In the genomic region with DNA sequence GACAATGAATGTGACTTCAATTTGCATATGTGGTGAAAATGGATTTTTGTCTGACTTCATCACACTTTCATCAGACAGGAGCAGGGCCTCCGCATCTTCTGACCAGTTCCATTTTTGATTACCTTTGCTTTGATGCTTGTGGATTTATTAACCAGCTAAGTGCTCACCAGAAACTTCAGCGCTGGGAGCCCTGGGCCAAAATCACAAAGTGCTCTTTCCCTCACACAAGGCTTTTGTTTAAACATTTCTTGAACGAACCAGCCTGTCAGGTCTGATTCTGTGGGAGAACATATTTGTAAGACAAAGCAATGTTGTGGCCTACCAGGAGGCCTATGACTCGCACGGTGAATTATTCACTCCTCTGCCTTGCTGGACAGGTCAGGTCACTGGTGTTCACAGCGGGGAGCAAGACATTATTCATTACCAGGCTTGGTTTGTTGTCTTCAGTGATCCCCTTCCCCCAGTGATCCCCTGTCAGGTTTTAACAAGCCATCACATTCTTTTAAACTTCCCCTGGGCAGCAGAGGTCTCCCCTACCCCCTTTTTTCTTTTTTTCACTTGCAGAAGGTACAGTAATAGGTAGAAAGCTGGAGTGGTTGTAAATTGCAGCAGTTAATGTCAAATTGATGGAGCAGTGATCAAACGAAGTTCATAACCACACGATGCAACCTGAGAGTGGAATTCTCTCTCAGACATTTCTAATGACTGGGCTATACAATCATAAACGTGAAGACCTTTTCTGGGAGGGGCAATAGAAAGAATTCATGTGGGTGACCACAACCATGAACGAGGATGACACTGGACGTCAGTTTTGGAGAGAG, we compare ENCODE assay signal across 11 cellular contexts.
DNase-seq lines count a peak whose midpoint lies in the region; ATAC-seq, FAIRE-seq and TF ChIP-seq lines count a peak whose summit lies in the region.
"Had no signal": no experiment of that assay in that cellular context is flagged by ENCODE, and none has a peak within 500 bp of the region (broad histone marks: within the 10 kb centered on the region; RNA-seq: fewer than 3 reads in every experiment).

No MANE protein-coding gene starts in this region.

- peak overlapping the region; percentile 80 for H3K27ac ChIP-seq in PC-9
- H3K27ac ChIP-seq in foreskin keratinocyte = no peak overlapping the region
- H3K27ac ChIP-seq in uterus = peak overlapping the region; percentile 19 to 47
- H3K27ac ChIP-seq in vagina = no peak overlapping the region
- no peak overlapping the region for H3K27ac ChIP-seq in HepG2 (ENCODE audit: extremely low read length, insufficient read depth, low read length)
- H3K27ac ChIP-seq in substantia nigra (ENCODE audit: low read depth, low read length, poor library complexity, severe bottlenecking) = no peak overlapping the region

- no peak for FAIRE-seq in HepG2 (lab: Jason Lieb, UNC)
- FAIRE-seq: A204.1 had no signal

- H3K79me2 ChIP-seq in PC-9 (ENCODE audit: low read depth) = no peaks in the 10 kb centered on the region
- H3K79me2 ChIP-seq in HepG2 (ENCODE audit: insufficient read depth, low read length) = no peaks in the 10 kb centered on the region

- H3K9me3 ChIP-seq in PC-9 (ENCODE audit: insufficient read depth, low read depth) (peaks cover 4% of the 10 kb centered on the region; the same call in 1 of the 2 replicates), uterus (no peaks in the 10 kb centered on the region), vagina (no peaks in the 10 kb centered on the region), HepG2 (ENCODE audit: low read length) (no peaks in the 10 kb centered on the region)

- BruUV-seq in PC-9 (replicated peaks; lab: Mats Ljungman, UMichigan) (no TSS peak), HepG2 (replicated peaks; lab: Mats Ljungman, UMichigan) (no TSS peak)

- POLR2A ChIA-PET in PC-9 (lab: Charles Lee; ENCODE audit: unreplicated experiment) (interaction anchor here (0.6 kb wide), 2 partner anchors 32 to 34 kb away, joined by 4 to 7 read pairs; no protein-coding TSS in a partner anchor), HepG2 (lab: Yijun Ruan, JAX) (no interaction called here)

- in situ Hi-C loops in HepG2 (cut with HindIII; ENCODE audit: extremely low pct_ligation_motif_present, low pct_unique_long_range_greater_than_20kb) = no loop called here

- no peak overlapping the region for H3K9ac ChIP-seq in HepG2 (ENCODE audit: insufficient read depth, low read depth, low read length)

- TF ChIP-seq CTCF in PC-9 (conservative IDR thresholded peaks at IDR 0.05) (no peak), foreskin keratinocyte (conservative IDR thresholded peaks at IDR 0.05) (no peak), uterus (IDR thresholded peaks at IDR 0.05) (no peak), vagina (IDR thresholded peaks at IDR 0.05) (no peak), HepG2 (CRISPR knock-in tag; IDR thresholded peaks at IDR 0.05) (no peak)

- DNase-seq in NCI-H1417 (lab: John Stamatoyannopoulos, UW) = peak in 2 of 3 experiments; percentile 28 to 72
- DNase-seq in NCI-H1417 treated with DMSO at 0.1 percent for 48 hours (lab: John Stamatoyannopoulos, UW) = no peak
- DNase-seq in PC-9 = peak; percentile 81 to 98
- DNase-seq in foreskin keratinocyte = peak; percentile 70 to 93
- DNase-seq in uterus = peak; percentile 36 to 39
- DNase-seq in vagina (ENCODE audit: extremely low spot score in 2 of 2) = no peak
- no peak for DNase-seq in HepG2 (ENCODE audit: low spot score)
- DNase-seq in substantia nigra (lab: John Stamatoyannopoulos, UW) = no peak
- DNase-seq: activated CD4-positive, alpha-beta T cell treated with anti-CD3 and anti-CD28 coated beads for 36 hours; glutamatergic neuron had no signal

- H3K27me3 ChIP-seq in PC-9 (ENCODE audit: insufficient read depth, low read depth) (no peaks in the 10 kb centered on the region), foreskin keratinocyte (no peaks in the 10 kb centered on the region), uterus (no peaks in the 10 kb centered on the region), vagina (no peaks in the 10 kb centered on the region), HepG2 (ENCODE audit: control insufficient read depth in 1 of 2, insufficient read depth in 2 of 2, low read length in 2 of 2) (peaks cover 0 to 2% of the 10 kb centered on the region in 2 experiments; a peak in 1 of 5 replicates)

- H3K4me1 ChIP-seq in PC-9 (replicated peaks; ENCODE audit: insufficient read depth) = peaks cover 61% of the 10 kb centered on the region
- H3K4me1 ChIP-seq in foreskin keratinocyte = no peaks in the 10 kb centered on the region
- peaks cover 0 to 18% of the 10 kb centered on the region in 2 donors for H3K4me1 ChIP-seq in uterus
- peaks cover 24% of the 10 kb centered on the region for H3K4me1 ChIP-seq in vagina
- H3K4me1 ChIP-seq in HepG2 (ENCODE audit: insufficient read depth, low read length) = no peaks in the 10 kb centered on the region

- H3K36me3 ChIP-seq in PC-9 (ENCODE audit: low read depth) = no peaks in the 10 kb centered on the region
- no peaks in the 10 kb centered on the region for H3K36me3 ChIP-seq in uterus
- no peaks in the 10 kb centered on the region for H3K36me3 ChIP-seq in vagina
- no peaks in the 10 kb centered on the region for H3K36me3 ChIP-seq in HepG2 (replicated peaks in 1 of 2; ENCODE audit: control insufficient read depth in 1 of 2, insufficient read depth in 2 of 2, low read length in 2 of 2)

- TF ChIP-seq POLR2A in uterus (IDR thresholded peaks at IDR 0.05) = no peak
- no peak for TF ChIP-seq POLR2A in vagina (IDR thresholded peaks at IDR 0.05)
- TF ChIP-seq POLR2A in HepG2 (IDR thresholded peaks at IDR 0.05; ENCODE audit: insufficient read depth in 1 of 2, low read depth in 2 of 2, low read length in 2 of 2) = no peak

- CTCF ChIA-PET in PC-9 (lab: Charles Lee) = interaction anchor here (0.6 kb wide), 2 partner anchors 41 to 167 kb away, joined by 3 to 4 read pairs; no protein-coding TSS in a partner anchor
- CTCF ChIA-PET in HepG2 (lab: Yijun Ruan, JAX; ENCODE audit: low intra/inter-chr PET ratio, low total read pairs) = no interaction called here

- TF ChIP-seq RAD21 in HepG2 (CRISPR knock-in tag; IDR thresholded peaks at IDR 0.05) = no peak

- H2AFZ ChIP-seq in PC-9 (no peak overlapping the region), HepG2 (ENCODE audit: low read length) (no peak overlapping the region)

- H4K20me1 ChIP-seq in PC-9 (ENCODE audit: insufficient read depth) (no peaks in the 10 kb centered on the region), HepG2 (ENCODE audit: insufficient read depth, low read length) (no peaks in the 10 kb centered on the region)

- intact Hi-C loops in PC-9 (cut with micrococcal nuclease; ENCODE audit: unreplicated experiment) = loop anchor here (1.0 to 5.0 kb wide), 6 partner anchors 13 to 528 kb away; no protein-coding TSS in a partner anchor
- intact Hi-C loops in uterus (cut with DNase I; ENCODE audit: low total_unique reads) = no loop called here
- intact Hi-C loops in vagina (cut with DNase I) = no loop called here
- intact Hi-C loops in HepG2 (cut with micrococcal nuclease; ENCODE audit: unreplicated experiment) = no loop called here

- peak overlapping the region; percentile 62 for H3K4me2 ChIP-seq in PC-9
- H3K4me2 ChIP-seq in HepG2 (ENCODE audit: low read depth, low read length) = no peak overlapping the region

- H3F3A ChIP-seq in PC-9 (ENCODE audit: insufficient read depth, low read depth) = peaks cover 31% of the 10 kb centered on the region

- peak; percentile 94 for ATAC-seq in foreskin keratinocyte
- ATAC-seq in HepG2 = no peak
- ATAC-seq: activated CD4-positive, alpha-beta T cell treated with anti-CD3 and anti-CD28 coated beads for 36 hours had no signal

- peak overlapping the region; percentile 16; the same call in 1 of the 2 replicates for H3K4me3 ChIP-seq in PC-9
- no peak overlapping the region for H3K4me3 ChIP-seq in uterus
- no peak overlapping the region for H3K4me3 ChIP-seq in vagina
- no peak overlapping the region for H3K4me3 ChIP-seq in HepG2 (replicated peaks in 1 of 3; ENCODE audit: insufficient read depth in 1 of 3, low read depth in 2 of 3, low read length in 3 of 3)

- H3K9me2 ChIP-seq in PC-9 (ENCODE audit: insufficient read depth) = no peaks in the 10 kb centered on the region

- no peak for TF ChIP-seq EP300 in HepG2 (IDR thresholded peaks at IDR 0.05; ENCODE audit: low read depth in 2 of 2, low read length in 2 of 2)
- no peak for TF ChIP-seq EP300 in HepG2 (CRISPR knock-in tag; IDR thresholded peaks at IDR 0.05; ENCODE audit: borderline replicate concordance)

- WGBS in HepG2 (ENCODE audit: low lambda C conversion rate) = 8% methylated on average over 11 of the region's 11 CpGs

TF ChIP-seq in HepG2, 621 proteins besides CTCF, POLR2A, EP300 and RAD21:
- TF ChIP-seq ZNF17 (CRISPR knock-in tag; IDR thresholded peaks at IDR 0.05) (no peak), PLRG1 (conservative IDR thresholded peaks at IDR 0.05) (no peak), PREB (CRISPR knock-in tag; IDR thresholded peaks at IDR 0.05) (no peak)

Comparison
In these comparisons a context has a peak if more than half of its experiments do, and no peak if none do; other contexts are left out.
1. DNase-seq: peak in NCI-H1417 (2 of 3), PC-9 (2 of 2), foreskin keratinocyte (2 of 2) and uterus (2 of 2); none in NCI-H1417 treated with DMSO at 0.1 percent for 48 hours (single experiment), vagina (0 of 2), HepG2 (single experiment) and substantia nigra (0 of 49).
2. H3K27ac ChIP-seq: peak in PC-9 (single experiment) and uterus (2 of 2); none in foreskin keratinocyte (single experiment), vagina (single experiment), HepG2 (single experiment) and substantia nigra (single experiment).